Comparison of ENCODE assay signal across 8 cellular contexts in genomic region chr22:39519681-39520053, GRCh38. TPM values are rescaled to one million over a fixed set of nuclear protein-coding genes. Genes with fewer than 3 reads are reported as not detected.
DNase-seq lines count a peak whose midpoint lies in the region; ATAC-seq and TF ChIP-seq lines count a peak whose summit lies in the region.

No MANE protein-coding gene starts in this region.

- H3K9me3 ChIP-seq in Peyer's patch (no peaks in the 10 kb centered on the region), lung (ENCODE audit: control insufficient read depth in 2 of 2, insufficient read depth in 1 of 2, low read length in 1 of 2) (no peaks in the 10 kb centered on the region), tibial nerve (no peaks in the 10 kb centered on the region)

- H3K27me3 ChIP-seq in ACC112 (ENCODE audit: insufficient read depth, low read length) (no peaks in the 10 kb centered on the region), Peyer's patch (no peaks in the 10 kb centered on the region), lung (ENCODE audit: control insufficient read depth, insufficient read depth) (no peaks in the 10 kb centered on the region), tibial nerve (no peaks in the 10 kb centered on the region)

- peak; percentile 59 for TF ChIP-seq CTCF in GM13977 (IDR thresholded peaks at IDR 0.05; ENCODE audit: extremely low read depth, insufficient read depth, missing control alignments)
- peak in 4 of 6 experiments; percentile 4 to 45 (median 34) for TF ChIP-seq CTCF in Peyer's patch (IDR thresholded peaks at IDR 0.05)
- peak; percentile 15 for TF ChIP-seq CTCF in lung (IDR thresholded peaks at IDR 0.05; ENCODE audit: control extremely low read depth, extremely low read depth)
- peak in 4 of 5 experiments; percentile 19 to 65 (median 50) for TF ChIP-seq CTCF in tibial nerve (IDR thresholded peaks at IDR 0.05)

- peak overlapping the region; percentile 66 for H2AFZ ChIP-seq in ACC112 (ENCODE audit: low read length, unreplicated experiment)

- H3K36me3 ChIP-seq in ACC112 (ENCODE audit: insufficient read depth, low read length) (peaks cover 18% of the 10 kb centered on the region), Peyer's patch (peaks cover 0 to 61% (median 0%) of the 10 kb centered on the region in 3 donors), lung (ENCODE audit: control insufficient read depth in 2 of 2, insufficient read depth in 2 of 2, low read length in 2 of 2) (peaks cover 6 to 34% of the 10 kb centered on the region in 2 donors), tibial nerve (peaks cover 0 to 62% (median 20%) of the 10 kb centered on the region in 3 donors)

- in situ Hi-C loops in GM13977 (cut with MboI; ENCODE audit: low pct_unique_long_range_greater_than_20kb, low sequenced_read_pairs, unreplicated experiment), result no loop called here

- H3K27ac ChIP-seq in ACC112 (ENCODE audit: low read depth, low read length), result peak overlapping the region; percentile 99
- peak overlapping the region; percentile 97 to 99 (median 98) for H3K27ac ChIP-seq in Peyer's patch
- peak overlapping the region; percentile 94 to 95 for H3K27ac ChIP-seq in lung (ENCODE audit: low read depth in 1 of 2, low read length in 1 of 2)
- H3K27ac ChIP-seq in tibial nerve, result peak overlapping the region; percentile 97 to 100 (median 98)

- WGBS in lung, 2 donors, result 0% methylated on average over 28 to 32 of the region's 32 CpGs
- 1% methylated on average over 32 of the region's 32 CpGs; no CpG with 5 or more reads in 1 of the 2 donors for WGBS in tibial nerve, 2 donors

- H3K79me2 ChIP-seq in ACC112 (ENCODE audit: control insufficient read depth, insufficient read depth, low read length, unreplicated experiment), result peaks cover 26% of the 10 kb centered on the region

- DNase-seq in GM13977 (ENCODE audit: low spot score) (no peak), Peyer's patch (peak in 2 of 3 donors; percentile 54 to 81), cortex of kidney (lab: John Stamatoyannopoulos, UW) (peak; percentile 28), lung (ENCODE audit: low spot score) (peak; percentile 56), tibial nerve (ENCODE audit: low spot score in 2 of 2) (peak; percentile 49 to 52), DMS 273 treated with DMSO at 0.1 percent for 48 hours (lab: John Stamatoyannopoulos, UW) (no peak)

- TF ChIP-seq POLR2A in Peyer's patch (IDR thresholded peaks at IDR 0.05), result peak; percentile 3 to 48
- TF ChIP-seq POLR2A in tibial nerve (IDR thresholded peaks at IDR 0.05), result peak; percentile 41 to 65

- TF ChIP-seq EP300 in tibial nerve (IDR thresholded peaks at IDR 0.05), result no peak

- peaks cover 27% of the 10 kb centered on the region for H3K4me1 ChIP-seq in ACC112 (ENCODE audit: control insufficient read depth, insufficient read depth, low read length, unreplicated experiment)
- H3K4me1 ChIP-seq in Peyer's patch, result peaks cover 0 to 40% (median 20%) of the 10 kb centered on the region in 4 donors
- H3K4me1 ChIP-seq in lung (ENCODE audit: control insufficient read depth in 2 of 2, insufficient read depth in 2 of 2, low read length in 2 of 2), result peaks cover 0 to 3% of the 10 kb centered on the region in 2 donors
- H3K4me1 ChIP-seq in tibial nerve, result peaks cover 0 to 51% (median 46%) of the 10 kb centered on the region in 4 donors

- H3K4me3 ChIP-seq in ACC112 (ENCODE audit: low read depth, low read length) (peak overlapping the region; percentile 96), Peyer's patch (peak overlapping the region; percentile 96 to 100 (median 98)), lung (peak overlapping the region; percentile 66), tibial nerve (peak overlapping the region; percentile 86 to 98 (median 91))

- ATAC-seq in HG02884 (IDR thresholded peaks at IDR 0.05; ENCODE audit: unreplicated experiment) (peak; percentile 21), lung (ENCODE audit: insufficient read depth, low FRiP score) (peak; percentile 14)

RNA-seq across cellular contexts. Expression of gene ATF4, which starts 0.7 kb away (rescaled TPM):
- total RNA-seq in Peyer's patch (100 to 1,000 TPM; 222 to 550 (median 280) TPM), lung (100 to 1,000 TPM; 179 to 390 TPM), tibial nerve (100 to 1,000 TPM; 347 to 405 (median 390) TPM)
- polyA plus RNA-seq in lung, result 100 to 1,000 TPM; 431 to 882 TPM

RNA-seq across cellular contexts. Expression of gene RPS19BP1, which starts 12.9 kb away (rescaled TPM):
- total RNA-seq in Peyer's patch (100 to 1,000 TPM in 1 of 4 donors, 10 to 100 TPM in 3; 59.4 to 132 (median 93.7) TPM), lung (10 to 100 TPM; 50.0 to 90.4 TPM), tibial nerve (100 to 1,000 TPM; 178 to 206 (median 197) TPM)
- 100 to 1,000 TPM; 179 to 199 TPM for polyA plus RNA-seq in lung

RNA-seq across cellular contexts. Expression of gene MIEF1, which starts 17.6 kb away (rescaled TPM):
- 10 to 100 TPM; 16.5 to 51.0 (median 41.3) TPM for total RNA-seq in Peyer's patch
- total RNA-seq in lung, result 10 to 100 TPM; 18.4 to 28.9 TPM
- polyA plus RNA-seq in lung, result 10 to 100 TPM in 1 of 2 donors, 1 to 10 TPM in 1; 7.1 to 16.5 TPM
- 10 to 100 TPM; 18.0 to 38.2 (median 26.9) TPM for total RNA-seq in tibial nerve

RNA-seq across cellular contexts. Expression of gene CACNA1I, which starts 50.9 kb away (rescaled TPM):
- total RNA-seq in Peyer's patch (1 to 10 TPM in 3 of 4 donors, under 1 TPM in 1; 0.95 to 6.6 (median 1.6) TPM), lung (under 1 TPM; 0.15 to 0.17 TPM), tibial nerve (under 1 TPM; 0.42 to 0.78 (median 0.52) TPM)
- polyA plus RNA-seq in lung, result under 1 TPM; 0.07 to 0.22 TPM

Comparison
In these comparisons a context has a peak if more than half of its experiments do, and no peak if none do; other contexts are left out.
1. DNase-seq: peak in Peyer's patch (2 of 3), cortex of kidney (single experiment), lung (single experiment) and tibial nerve (2 of 2); none in GM13977 (single experiment) and DMS 273 treated with DMSO at 0.1 percent for 48 hours (single experiment).
2. Peak in every context shown above with its lines, with median percentiles within 50 percentile points of each other: H3K27ac ChIP-seq, H3K4me3 ChIP-seq and CTCF ChIP-seq.